In the genomic region with DNA sequence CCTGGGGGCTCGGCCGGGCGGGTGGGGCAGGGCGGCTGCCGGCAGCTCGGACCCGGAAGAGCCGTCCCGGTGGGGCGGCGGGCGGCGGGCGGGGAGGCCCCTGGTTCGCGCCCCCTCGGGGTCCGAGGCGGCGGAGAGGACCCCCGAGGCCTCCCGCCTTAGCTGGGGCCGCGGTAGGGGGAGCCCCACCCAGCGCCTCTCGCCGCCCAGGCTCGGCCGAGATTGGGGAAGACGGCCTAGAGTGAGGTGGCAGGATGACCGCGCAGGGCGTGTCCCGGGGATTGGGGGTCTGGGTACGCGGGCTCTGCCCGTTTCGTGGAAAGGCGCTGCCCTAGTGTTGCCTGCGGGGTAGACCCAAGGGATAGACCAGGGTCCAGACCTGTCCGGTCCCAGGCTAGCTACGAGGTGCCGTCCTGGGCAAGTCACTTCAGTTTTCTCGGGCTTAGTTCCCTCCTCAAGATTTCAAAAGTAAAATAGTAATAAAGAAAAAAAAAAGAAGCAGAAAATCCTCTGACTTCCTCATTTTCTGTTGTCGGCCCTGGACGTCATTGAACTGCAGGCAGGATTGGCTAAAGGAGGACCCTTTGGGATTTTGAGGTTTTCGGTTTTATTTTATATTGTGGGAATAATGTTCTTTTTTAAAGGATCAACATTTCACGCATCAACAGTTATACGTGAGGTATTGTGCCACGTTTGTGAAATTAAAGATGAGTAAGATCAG, we compare ENCODE assay signal across 8 cellular contexts.
DNase-seq lines count a peak whose midpoint lies in the region; ATAC-seq and TF ChIP-seq lines count a peak whose summit lies in the region.

No MANE protein-coding gene starts in this region.

- peak; percentile 65 for DNase-seq in NK-92 treated with Interleukin-12 subunit alpha and Interleukin-12 subunit beta, amount 100 ng/mL, for 24 hours (lab: John Stamatoyannopoulos, UW)
- DNase-seq in NK-92 (lab: John Stamatoyannopoulos, UW; ENCODE audit: unreplicated experiment) (no peak), fibroblast of mammary gland (ENCODE audit: low read depth) (peak; percentile 50), substantia nigra (lab: John Stamatoyannopoulos, UW) (peak in 29 of 49 donors; percentile 7 to 76 (median 37))
- DNase-seq in activated T-cell treated with anti-CD3 and anti-CD28 coated beads, Interleukin-2, amount 50 U/mL, for 48 hours, result peak; percentile 71 to 75

- H2AFZ ChIP-seq in OCI-LY1 (ENCODE audit: low read length), result no peak overlapping the region

- peak overlapping the region; percentile 98 for H3K4me3 ChIP-seq in OCI-LY1 (ENCODE audit: low read depth, low read length, poor library complexity, severe bottlenecking)
- H3K4me3 ChIP-seq in fibroblast of mammary gland (ENCODE audit: control insufficient read depth, low read depth, low read length), result peak overlapping the region; percentile 75

- H3K9me3 ChIP-seq in OCI-LY1 (ENCODE audit: low read length), result no peaks in the 10 kb centered on the region

- peaks cover 23% of the 10 kb centered on the region for H3K36me3 Mint-ChIP-seq in nephron (ENCODE audit: low read depth)

- H4K20me1 ChIP-seq in OCI-LY1 (ENCODE audit: insufficient read depth, low read length), result no peaks in the 10 kb centered on the region

- peak overlapping the region; percentile 97 for H3K9ac ChIP-seq in OCI-LY1 (ENCODE audit: low read length)

- H3K4me1 Mint-ChIP-seq in nephron, result peaks cover 57% of the 10 kb centered on the region

- no peaks in the 10 kb centered on the region for H3K9me3 Mint-ChIP-seq in nephron

- peaks cover 22% of the 10 kb centered on the region; the same call in 1 of the 2 replicates for H3K36me3 ChIP-seq in OCI-LY1 (ENCODE audit: insufficient read depth, low read length)

- H3K4me3 Mint-ChIP-seq in nephron, result peak overlapping the region; percentile 89 to 92 (median 90)

- no peaks in the 10 kb centered on the region for H3F3A ChIP-seq in OCI-LY1 (ENCODE audit: insufficient read depth, low read length)

- peak; percentile 43 for ATAC-seq in HG03066 (IDR thresholded peaks at IDR 0.05; ENCODE audit: low read depth, unreplicated experiment)

- TF ChIP-seq CTCF in OCI-LY1 (IDR thresholded peaks at IDR 0.05; ENCODE audit: low read length), result no peak
- no peak for TF ChIP-seq CTCF in fibroblast of mammary gland (conservative IDR thresholded peaks at IDR 0.05; ENCODE audit: control insufficient read depth, insufficient read depth, low read depth, low read length)
- TF ChIP-seq CTCF in nephron (IDR thresholded peaks at IDR 0.05; ENCODE audit: unreplicated experiment in 3 of 3), result no peak

- H3K4me2 ChIP-seq in OCI-LY1 (ENCODE audit: low read length), result peak overlapping the region; percentile 97

- no peaks in the 10 kb centered on the region for H3K27me3 Mint-ChIP-seq in nephron (ENCODE audit: low read depth)

- H3K27ac Mint-ChIP-seq in nephron, result peak overlapping the region; percentile 62 to 88 (median 77)

- H3K4me1 ChIP-seq in OCI-LY1 (ENCODE audit: insufficient read depth, low read length, severe bottlenecking), result peaks cover 53% of the 10 kb centered on the region

- peaks cover 38% of the 10 kb centered on the region for H3K79me2 ChIP-seq in OCI-LY1 (ENCODE audit: insufficient read depth, low read length)

- no peaks in the 10 kb centered on the region for H3K27me3 ChIP-seq in OCI-LY1 (ENCODE audit: insufficient read depth, low read length)

- no peaks in the 10 kb centered on the region for H3K9me2 ChIP-seq in OCI-LY1 (ENCODE audit: low read depth, low read length)

- H3K27ac ChIP-seq in OCI-LY1 (ENCODE audit: low read depth, low read length, poor library complexity, severe bottlenecking), result peak overlapping the region; percentile 63
- H3K27ac ChIP-seq in substantia nigra (ENCODE audit: low read depth, low read length, poor library complexity, severe bottlenecking), result peak overlapping the region; percentile 88
